11 cellular contexts compared by ENCODE assay signal in genomic region chr9:129895376-129896268, GRCh38.
A peak's percentile ranks its signal among the peaks of the same experiment; 100 is the strongest.
DNase-seq lines count a peak whose midpoint lies in the region; ATAC-seq, FAIRE-seq and TF ChIP-seq lines count a peak whose summit lies in the region.
"Had no signal": no experiment of that assay in that cellular context is flagged by ENCODE, and none has a peak within 500 bp of the region (broad histone marks: within the 10 kb centered on the region; RNA-seq: fewer than 3 reads in every experiment).

No MANE protein-coding gene starts in this region.

- H3K27me3 Mint-ChIP-seq in nephron progenitor cell (ENCODE audit: low read depth, poor library complexity), result peaks cover 3% of the 10 kb centered on the region

- no peak for DNase-seq in GM12891 (ENCODE audit: insufficient read length, low spot score)
- peak in 4 of 5 donors; percentile 43 to 70 (median 49) for DNase-seq in T-helper 1 cell
- DNase-seq in activated naive CD4-positive, alpha-beta T cell treated with anti-CD3 and anti-CD28 coated beads, Interleukin-2, amount 50 U/mL, for 72 hours (ENCODE audit: low spot score in 2 of 2), result peak in 1 of 2 donors; percentile 55
- no peak for DNase-seq in nephron progenitor cell
- DNase-seq in kidney tubule cell (ENCODE audit: low spot score), result no peak
- no peak for DNase-seq in GM10266 (ENCODE audit: extremely low spot score)
- DNase-seq: amygdala, glutamatergic neuron, RPMI8226 had no signal

- H3K9me3 Mint-ChIP-seq in activated naive CD4-positive, alpha-beta T cell treated with anti-CD3 and anti-CD28 coated beads, Interleukin-2, amount 50 U/mL, for 72 hours, result peaks cover 0 to 5% of the 10 kb centered on the region in 2 donors
- no peaks in the 10 kb centered on the region for H3K9me3 Mint-ChIP-seq in nephron progenitor cell

- peaks cover 60 to 82% of the 10 kb centered on the region in 2 donors for H3K36me3 Mint-ChIP-seq in activated naive CD4-positive, alpha-beta T cell treated with anti-CD3 and anti-CD28 coated beads, Interleukin-2, amount 50 U/mL, for 72 hours
- H3K36me3 Mint-ChIP-seq in nephron progenitor cell (ENCODE audit: low read depth), result peaks cover 66% of the 10 kb centered on the region

- H3K4me1 Mint-ChIP-seq in nephron progenitor cell, result peaks cover 35% of the 10 kb centered on the region

- TF ChIP-seq POLR2A in GM12891 (IDR thresholded peaks at IDR 0.05; ENCODE audit: low read depth, low read length), result no peak

- no peak for FAIRE-seq in GM12891 (lab: Jason Lieb, UNC)

- ATAC-seq in activated naive CD4-positive, alpha-beta T cell treated with anti-CD3 and anti-CD28 coated beads, Interleukin-2, amount 50 U/mL, for 72 hours, result peak in 1 of 2 donors; percentile 28
- no peak for ATAC-seq in GM19035 (IDR thresholded peaks at IDR 0.05; ENCODE audit: unreplicated experiment)
- no peak for ATAC-seq in HG03571 (IDR thresholded peaks at IDR 0.05; ENCODE audit: unreplicated experiment)

- TF ChIP-seq CTCF in nephron progenitor cell (IDR thresholded peaks at IDR 0.05) (no peak), GM10266 (IDR thresholded peaks at IDR 0.05; ENCODE audit: control insufficient read depth, insufficient read depth, low read depth, missing control alignments) (no peak)

- peak overlapping the region; percentile 79 to 98 for H3K27ac Mint-ChIP-seq in activated naive CD4-positive, alpha-beta T cell treated with anti-CD3 and anti-CD28 coated beads, Interleukin-2, amount 50 U/mL, for 72 hours
- H3K27ac Mint-ChIP-seq in nephron progenitor cell, result peak overlapping the region; percentile 59

- H3K4me3 Mint-ChIP-seq in nephron progenitor cell, result no peak overlapping the region

TF ChIP-seq in GM12891, 5 proteins besides CTCF, POLR2A, EP300 and RAD21:
- TF ChIP-seq POLR2AphosphoS5 (IDR thresholded peaks at IDR 0.05; ENCODE audit: low read depth, low read length) (peak; percentile 69), SPI1 (IDR thresholded peaks at IDR 0.05; ENCODE audit: low read depth, low read length) (no peak)

Comparison
In these comparisons a context has a peak if more than half of its experiments do, and no peak if none do; other contexts are left out.
1. DNase-seq: peak in T-helper 1 cell (4 of 5); none in GM12891 (single experiment), nephron progenitor cell (single experiment), kidney tubule cell (single experiment) and GM10266 (single experiment).